In the genomic region with DNA sequence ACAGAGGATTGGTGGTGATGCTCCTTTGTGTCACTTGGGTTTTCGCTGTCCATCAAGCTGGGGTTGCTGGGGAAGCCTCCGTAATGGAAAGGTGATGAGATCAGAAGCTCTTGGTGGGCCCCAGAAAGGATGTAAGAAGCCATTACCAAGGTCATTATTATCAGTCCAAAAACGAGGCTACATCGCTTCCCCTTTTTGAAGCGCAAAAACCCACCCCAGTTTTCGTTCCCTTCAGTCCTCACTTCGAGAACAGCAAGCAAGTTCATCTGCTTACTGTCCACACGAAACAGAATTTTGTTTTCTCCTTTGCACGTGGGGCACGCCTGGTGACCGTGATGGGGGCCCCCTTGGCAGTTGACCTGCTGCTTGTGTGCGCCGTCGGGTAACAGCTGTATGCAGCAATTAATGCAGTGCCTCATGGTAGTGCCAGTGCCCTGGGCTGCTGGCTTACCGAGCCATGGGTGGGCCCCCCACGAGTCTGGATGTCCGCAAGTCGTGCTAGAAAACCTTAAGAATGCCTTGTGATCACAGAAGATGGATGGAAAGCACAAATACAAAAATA, we compare ENCODE assay signal across 1 cellular context.
TF ChIP-seq lines count a peak whose summit lies in the region.

No MANE protein-coding gene starts in this region.

TF ChIP-seq in H1, 55 proteins besides CTCF, POLR2A, EP300 and RAD21:
- TF ChIP-seq SP4 (IDR thresholded peaks at IDR 0.05; ENCODE audit: low read length) (no peak), HDAC6 (IDR thresholded peaks at IDR 0.05; ENCODE audit: low read depth, low read length) (no peak), TEAD4 (IDR thresholded peaks at IDR 0.05; ENCODE audit: low read depth, low read length) (no peak), SRF (IDR thresholded peaks at IDR 0.05; ENCODE audit: low read depth, low read length) (no peak), GABPA (IDR thresholded peaks at IDR 0.05; ENCODE audit: borderline replicate concordance, insufficient read depth, low read length) (no peak), TAF7 (optimal IDR thresholded peaks at IDR 0.05; ENCODE audit: borderline replicate concordance, low read depth, low read length) (no peak)
- TF ChIP-seq, protein P1, sequence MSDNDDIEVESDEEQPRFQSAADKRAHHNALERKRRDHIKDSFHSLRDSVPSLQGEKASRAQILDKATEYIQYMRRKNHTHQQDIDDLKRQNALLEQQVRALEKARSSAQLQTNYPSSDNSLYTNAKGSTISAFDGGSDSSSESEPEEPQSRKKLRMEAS (IDR thresholded peaks at IDR 0.05) = no peak
